Comparison of ENCODE assay signal across 8 cellular contexts in genomic region chr5:177671755-177672690, GRCh38.
DNase-seq lines count a peak whose midpoint lies in the region; ATAC-seq and TF ChIP-seq lines count a peak whose summit lies in the region.
"Not testable (repeated sequence)": the region's sequence is repeated elsewhere in the genome, so short reads cannot be mapped to it uniquely, and the experiment has no call there.

No MANE protein-coding gene starts in this region.

- TF ChIP-seq CTCF in fibroblast of the aortic adventitia (IDR thresholded peaks at IDR 0.05; ENCODE audit: insufficient read depth, low read length): not testable (repeated sequence)

- not testable (repeated sequence) for H3K27me3 Mint-ChIP-seq in naive thymus-derived CD8-positive, alpha-beta T cell

- POLR2A ChIA-PET in naive thymus-derived CD8-positive, alpha-beta T cell (lab: Charles Lee): not testable (repeated sequence)

- H3K27ac Mint-ChIP-seq in naive thymus-derived CD8-positive, alpha-beta T cell: peak overlapping the region in 1 of 10 donors; percentile 22

- DNase-seq in AG20443 (ENCODE audit: low spot score) (peak; percentile 68), SK-N-DZ (ENCODE audit: low spot score) (peak; percentile 27)
- peak; percentile 61 for DNase-seq in activated T-helper 9 cell treated with anti-CD3 and anti-CD28 coated beads, Interleukin-2, amount 50 U/mL, for 16 hours (ENCODE audit: low read depth)
- not testable (repeated sequence) for DNase-seq in fibroblast of the aortic adventitia (ENCODE audit: low read depth)
- DNase-seq in naive thymus-derived CD8-positive, alpha-beta T cell: peak; percentile 44 to 84 (median 68)
- peak; percentile 26 for DNase-seq in stimulated activated CD8-positive, alpha-beta memory T cell treated with anti-CD3 and anti-CD28 coated beads, Interleukin-12 subunit alpha, Interleukin-12 subunit beta, amount 100 ng/mL, for 24 hours (ENCODE audit: extremely low read depth)

- H3K36me3 Mint-ChIP-seq in naive thymus-derived CD8-positive, alpha-beta T cell: not testable (repeated sequence)

- ATAC-seq in GM19372 (IDR thresholded peaks at IDR 0.05; ENCODE audit: low read depth, unreplicated experiment) (peak; percentile 71), HG03066 (IDR thresholded peaks at IDR 0.05; ENCODE audit: low read depth, unreplicated experiment) (peak; percentile 75)
- peak; percentile 80 to 82 for ATAC-seq in naive thymus-derived CD8-positive, alpha-beta T cell

- not testable (repeated sequence) for H3K9me3 Mint-ChIP-seq in naive thymus-derived CD8-positive, alpha-beta T cell

- H3K4me3 Mint-ChIP-seq in naive thymus-derived CD8-positive, alpha-beta T cell: peak overlapping the region in 3 of 10 donors; percentile 24 to 57 (median 47)

- peak overlapping the region; percentile 60 for H3K4me3 ChIP-seq in fibroblast of the aortic adventitia (ENCODE audit: low read depth, low read length)

- not testable (repeated sequence) for H3K4me1 Mint-ChIP-seq in naive thymus-derived CD8-positive, alpha-beta T cell
